In genomic region chr18:72830109-72830508, GRCh38 we compare ENCODE assay signal across 11 cellular contexts.
DNase-seq lines count a peak whose midpoint lies in the region; ATAC-seq and TF ChIP-seq lines count a peak whose summit lies in the region.
"Had no signal": no experiment of that assay in that cellular context is flagged by ENCODE, and none has a peak within 500 bp of the region (broad histone marks: within the 10 kb centered on the region; RNA-seq: fewer than 3 reads in every experiment).

No MANE protein-coding gene starts in this region.

- peak overlapping the region; percentile 84 for H3K27ac ChIP-seq in DND-41 (ENCODE audit: low read length)
- H3K27ac ChIP-seq: esophagus muscularis mucosa, uterus had no signal

- no peaks in the 10 kb centered on the region for H4K20me1 ChIP-seq in DND-41 (ENCODE audit: insufficient read depth, low read length)

- H3K4me2 ChIP-seq in DND-41 (ENCODE audit: insufficient read depth, low read length): peak overlapping the region; percentile 54

- TF ChIP-seq CTCF in DND-41 (IDR thresholded peaks at IDR 0.05; ENCODE audit: borderline replicate concordance, extremely low read depth, low read length, poor library complexity, severe bottlenecking): no peak

- H3K36me3 ChIP-seq in DND-41 (ENCODE audit: insufficient read depth, low read length): peaks cover 3% of the 10 kb centered on the region; the same call in 1 of the 2 replicates
- H3K36me3 ChIP-seq: esophagus muscularis mucosa, uterus had no signal

- DNase-seq in DND-41 (peak; percentile 78), KG1 (lab: John Stamatoyannopoulos, UW) (peak; percentile 32), anterior cingulate cortex (lab: John Stamatoyannopoulos, UW) (peak in 43 of 58 donors; percentile 7 to 80 (median 39)), left kidney (ENCODE audit: low read depth, low spot score) (peak; percentile 87), NCI-H128 (lab: John Stamatoyannopoulos, UW; ENCODE audit: unreplicated experiment) (no peak), LoVo (ENCODE audit: low spot score) (no peak), RKO (ENCODE audit: low spot score) (no peak), GDM1 (lab: John Stamatoyannopoulos, UW) (no peak)
- DNase-seq: activated naive CD4-positive, alpha-beta T cell treated with Interleukin-2 at 50 U/mL for 16 hours; uterus had no signal

- H3K27me3 ChIP-seq in DND-41 (ENCODE audit: insufficient read depth, low read length, poor library complexity): no peaks in the 10 kb centered on the region
- H3K27me3 ChIP-seq: esophagus muscularis mucosa, uterus had no signal

- H3K79me2 ChIP-seq in DND-41 (ENCODE audit: insufficient read depth, low read length): peaks cover 24% of the 10 kb centered on the region

- H3K9me3 ChIP-seq in DND-41 (ENCODE audit: insufficient read depth, low read length, severe bottlenecking): no peaks in the 10 kb centered on the region
- H3K9me3 ChIP-seq: esophagus muscularis mucosa, uterus had no signal

- H3K9ac ChIP-seq in DND-41 (ENCODE audit: low read depth, low read length): peak overlapping the region; percentile 36; the same call in 1 of the 2 replicates

- H3K4me1 ChIP-seq in DND-41 (ENCODE audit: insufficient read depth, low read length): peaks cover 58% of the 10 kb centered on the region
- H3K4me1 ChIP-seq: esophagus muscularis mucosa, uterus had no signal

- no peak overlapping the region for H2AFZ ChIP-seq in DND-41 (ENCODE audit: low read depth, low read length)

- ATAC-seq in DND-41 (ENCODE audit: insufficient read depth, low read depth): peak; percentile 78

- peak overlapping the region in 1 of 2 experiments; percentile 27; a peak in 1 of 4 replicates for H3K4me3 ChIP-seq in DND-41 (ENCODE audit: low read depth in 1 of 2, low read length in 2 of 2)
- H3K4me3 ChIP-seq: esophagus muscularis mucosa, uterus had no signal

Comparison
In these comparisons a context has a peak if more than half of its experiments do, and no peak if none do; other contexts are left out.
1. DNase-seq: peak in DND-41 (single experiment), KG1 (single experiment), anterior cingulate cortex (43 of 58) and left kidney (single experiment); none in NCI-H128 (single experiment), LoVo (single experiment), RKO (single experiment) and GDM1 (single experiment).